Comparison of ENCODE assay signal across 25 cellular contexts in the genomic region with DNA sequence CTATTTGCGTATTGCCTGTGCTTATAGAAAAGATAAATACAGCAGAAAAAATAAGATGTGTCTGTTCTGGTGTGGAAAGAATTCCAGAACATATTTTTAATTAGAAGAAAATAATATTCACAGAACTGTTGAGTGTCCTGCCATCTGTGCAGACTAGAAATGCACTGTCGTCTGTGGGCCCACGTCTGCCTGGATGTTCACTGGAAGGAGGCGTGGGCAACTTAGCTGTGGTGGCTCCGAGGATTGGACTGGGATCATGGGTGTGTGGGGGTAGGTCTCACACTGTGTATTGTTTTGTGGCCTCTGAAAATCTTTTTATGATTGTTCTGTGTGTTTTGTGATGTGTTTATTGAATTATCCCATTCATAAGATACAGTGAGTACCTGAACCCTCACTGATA.
"Had no signal": no experiment of that assay in that cellular context is flagged by ENCODE, and none has a peak within 500 bp of the region (broad histone marks: within the 10 kb centered on the region; RNA-seq: fewer than 3 reads in every experiment).

No MANE protein-coding gene starts in this region.

- H3K4me1 Mint-ChIP-seq: mesothelial cell of epicardium had no signal

- H3K27me3 Mint-ChIP-seq: naive B cell; progenitor cell of endocrine pancreas; stimulated activated naive CD8-positive, alpha-beta T cell treated with anti-CD3 and anti-CD28 coated beads, Interleukin-15, amount 100 ng/mL, for 72 hours; type B pancreatic cell had no signal

- H3K36me3 ChIP-seq: ovary, uterus had no signal

- H3K27me3 ChIP-seq: hepatocyte, neutrophil, ovary, right atrium auricular region, right lobe of liver, tibial nerve, uterus had no signal

- H2AFZ ChIP-seq: hepatocyte had no signal

- H3K27ac Mint-ChIP-seq: mesothelial cell of epicardium, type B pancreatic cell had no signal

- H3K4me2 ChIP-seq: hepatocyte had no signal

- H3K4me3 Mint-ChIP-seq: mesothelial cell of epicardium; naive B cell; nephron; neural crest cell; stimulated activated naive CD8-positive, alpha-beta T cell treated with anti-CD3 and anti-CD28 coated beads, Interleukin-15, amount 100 ng/mL, for 72 hours; type B pancreatic cell had no signal

- ATAC-seq: right lobe of liver; stimulated activated naive CD8-positive, alpha-beta T cell treated with anti-CD3 and anti-CD28 coated beads, Interleukin-15, amount 100 ng/mL, for 72 hours had no signal

- H3K4me1 ChIP-seq: right atrium auricular region, uterus had no signal

- DNase-seq: islet precursor cell; left ventricle myocardium inferior; mesendoderm; naive B cell; occipital lobe; ovary; right lobe of liver; stimulated activated CD4-positive, alpha-beta T cell treated with anti-CD3 and anti-CD28 coated beads, Interleukin-12 subunit alpha, Interleukin-12 subunit beta, amount 100 ng/mL, for 4 hours; stimulated activated CD4-positive, alpha-beta T cell treated with anti-CD3 and anti-CD28 coated beads, Interleukin-15, amount 100 ng/mL, for 24 hours; stimulated activated CD4-positive, alpha-beta T cell treated with anti-CD3 and anti-CD28 coated beads, Interleukin-2, amount 100 ng/mL, for 24 hours; stimulated activated CD4-positive, alpha-beta T cell treated with anti-CD3 and anti-CD28 coated beads, Interleukin-4, amount 100 ng/mL, for 1 hour; stimulated activated naive CD4-positive, alpha-beta T cell treated with Interleukin-2 at 50 U/mL for 16 hours; stimulated activated naive CD8-positive, alpha-beta T cell treated with anti-CD3 and anti-CD28 coated beads, Interleukin-15, amount 100 ng/mL, for 72 hours; substantia nigra; uterus had no signal

- H3K27ac ChIP-seq: hepatocyte, left ventricle myocardium inferior, neutrophil, ovary, right atrium auricular region, right lobe of liver, tibial nerve, uterus had no signal

- H3K9me3 ChIP-seq: neutrophil, ovary, right lobe of liver, uterus had no signal

- H3K4me3 ChIP-seq: hepatocyte, left ventricle myocardium inferior, lung, ovary, right atrium auricular region, right lobe of liver, tibial nerve, uterus had no signal
